In the genomic region with DNA sequence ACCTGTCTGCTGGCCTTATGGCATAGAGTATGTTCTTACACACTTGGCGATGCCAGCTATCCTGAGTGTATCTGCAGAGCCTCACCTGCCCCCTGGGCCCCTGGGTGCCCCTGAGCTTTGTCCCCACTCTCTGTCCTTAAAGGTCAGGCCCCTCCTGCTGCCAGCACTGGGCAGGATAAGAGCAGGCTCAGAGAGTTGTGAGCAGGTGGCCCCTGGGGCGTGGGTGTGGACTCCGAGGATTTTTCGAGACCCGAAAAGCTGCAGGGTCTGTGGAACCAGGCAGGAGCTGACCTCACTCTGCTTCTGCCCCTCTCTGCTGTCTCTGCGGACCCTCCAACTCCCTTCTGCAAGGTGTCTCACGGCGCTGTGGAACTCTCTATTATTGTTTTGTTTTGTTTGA, we compare ENCODE assay signal across 26 cellular contexts. TPM values are rescaled to one million over a fixed set of nuclear protein-coding genes. Genes with fewer than 3 reads are reported as not detected.
DNase-seq lines count a peak whose midpoint lies in the region; ATAC-seq, FAIRE-seq and TF ChIP-seq lines count a peak whose summit lies in the region.
"Had no signal": no experiment of that assay in that cellular context is flagged by ENCODE, and none has a peak within 500 bp of the region (broad histone marks: within the 10 kb centered on the region; RNA-seq: fewer than 3 reads in every experiment).

No MANE protein-coding gene starts in this region.

- FAIRE-seq in kidney (lab: Jason Lieb, UNC) = no peak
- FAIRE-seq: G401.6, small intestine had no signal

- H3K36me3 ChIP-seq in adrenal gland (replicated peaks in 1 of 2) (no peaks in the 10 kb centered on the region), kidney (ENCODE audit: control insufficient read depth in 1 of 2, insufficient read depth in 2 of 2, low read length in 2 of 2) (peaks cover 0 to 5% of the 10 kb centered on the region in 2 donors)
- H3K36me3 ChIP-seq: gastrocnemius medialis, uterus had no signal

- H3K9ac ChIP-seq in kidney (ENCODE audit: low read length in 2 of 2) = no peak overlapping the region

- H3K27ac ChIP-seq in adrenal gland (peak overlapping the region in 3 of 5 donors; percentile 96 to 98 (median 98)), kidney (ENCODE audit: low read depth in 2 of 2, low read length in 2 of 2) (peak overlapping the region in 1 of 2 donors; percentile 67)
- H3K27ac ChIP-seq: SK-N-MC, uterus had no signal

- intact Hi-C loops in activated CD8-positive, alpha-beta T cell treated with anti-CD3 and anti-CD28 coated beads for 36 hours (cut with micrococcal nuclease) = no loop called here
- intact Hi-C loops in adrenal gland (cut with DNase I) = no loop called here
- intact Hi-C loops in kidney (cut with DNase I) = no loop called here

- 92 to 99% (median 95%) methylated on average over 4 to 8 of the region's 8 CpGs for WGBS in adrenal gland, 4 donors

- peaks cover 16% of the 10 kb centered on the region for H3K4me1 Mint-ChIP-seq in activated CD8-positive, alpha-beta T cell treated with anti-CD3 and anti-CD28 coated beads for 36 hours (ENCODE audit: low read depth)
- H3K4me1 Mint-ChIP-seq in activated CD8-positive, alpha-beta T cell treated with anti-CD3 and anti-CD28 coated beads, Interleukin-2, amount 10 ng/mL, durations not matched to agents 7 days and 5 days (ENCODE audit: low read depth) = peaks cover under 1% of the 10 kb centered on the region
- H3K4me1 Mint-ChIP-seq in progenitor cell of endocrine pancreas (ENCODE audit: low read depth) (peaks cover 20% of the 10 kb centered on the region), mesothelial cell of epicardium (peaks cover 6% of the 10 kb centered on the region)
- H3K4me1 Mint-ChIP-seq: activated CD8-positive, alpha-beta memory T cell treated with anti-CD3 and anti-CD28 coated beads, Interleukin-2, amount 10 ng/mL, durations not matched to agents 7 days and 5 days; CD14-positive monocyte had no signal

- H3K27ac Mint-ChIP-seq in activated CD8-positive, alpha-beta T cell treated with anti-CD3 and anti-CD28 coated beads for 36 hours = peak overlapping the region; percentile 34
- H3K27ac Mint-ChIP-seq in activated CD8-positive, alpha-beta T cell treated with anti-CD3 and anti-CD28 coated beads, Interleukin-2, amount 10 ng/mL, durations not matched to agents 7 days and 5 days = no peak overlapping the region
- H3K27ac Mint-ChIP-seq in progenitor cell of endocrine pancreas (peak overlapping the region; percentile 49), mesothelial cell of epicardium (no peak overlapping the region)
- H3K27ac Mint-ChIP-seq: activated CD8-positive, alpha-beta memory T cell treated with anti-CD3 and anti-CD28 coated beads, Interleukin-2, amount 10 ng/mL, durations not matched to agents 7 days and 5 days; T-helper 1 cell treated with Interleukin-12 subunit alpha and Interleukin-12 subunit beta and Interleukin-4 antibody, amounts not matched to agents 30 μg/mL and 1 μg/mL, for 36 hours had no signal

- peaks cover 28 to 34% of the 10 kb centered on the region in 2 donors for H3K4me1 ChIP-seq in adrenal gland (replicated peaks in 1 of 2)
- peaks cover 59 to 64% of the 10 kb centered on the region in 2 donors for H3K4me1 ChIP-seq in kidney (ENCODE audit: control insufficient read depth in 1 of 2, insufficient read depth in 1 of 2, low read depth in 1 of 2, low read length in 2 of 2)
- H3K4me1 ChIP-seq: uterus had no signal

- POLR2A ChIA-PET in activated CD8-positive, alpha-beta T cell treated with anti-CD3 and anti-CD28 coated beads for 36 hours (lab: Charles Lee) = interaction anchor here (0.8 to 1.0 kb wide), 2 partner anchors 31 to 131 kb away, joined by 3 read pairs; no protein-coding TSS in a partner anchor
- POLR2A ChIA-PET in activated CD8-positive, alpha-beta T cell treated with anti-CD3 and anti-CD28 coated beads, Interleukin-2, amount 10 ng/mL, durations not matched to agents 7 days and 5 days (lab: Charles Lee) = no interaction called here

- CTCF ChIA-PET in activated CD8-positive, alpha-beta T cell treated with anti-CD3 and anti-CD28 coated beads for 36 hours (lab: Charles Lee) = interaction anchor here (1.4 to 2.2 kb wide), 2 partner anchors 50 to 109 kb away, joined by 4 to 17 read pairs; no protein-coding TSS in a partner anchor
- CTCF ChIA-PET in activated CD8-positive, alpha-beta T cell treated with anti-CD3 and anti-CD28 coated beads, Interleukin-2, amount 10 ng/mL, durations not matched to agents 7 days and 5 days (lab: Charles Lee) = interaction anchor here (0.8 kb wide), 1 partner anchor 21 kb away, joined by 3 read pairs; no protein-coding TSS in a partner anchor

- H3K4me3 ChIP-seq in adrenal gland (no peak overlapping the region), kidney (ENCODE audit: low read length in 2 of 2) (no peak overlapping the region)
- H3K4me3 ChIP-seq: gastrocnemius medialis, SK-N-MC, uterus had no signal

- no peak for DNase-seq in activated CD8-positive, alpha-beta T cell treated with anti-CD3 and anti-CD28 coated beads for 36 hours
- DNase-seq in activated CD8-positive, alpha-beta T cell treated with anti-CD3 and anti-CD28 coated beads, Interleukin-2, amount 10 ng/mL, durations not matched to agents 7 days and 5 days = no peak
- DNase-seq in adrenal gland (peak in 3 of 7 donors; percentile 8 to 21 (median 17)), kidney (peak; percentile 66), progenitor cell of endocrine pancreas (ENCODE audit: low spot score, unreplicated experiment) (no peak), mesothelial cell of epicardium (ENCODE audit: low spot score in 2 of 2, unreplicated experiment in 2 of 2) (no peak)
- no peak for DNase-seq in central memory CD4-positive, alpha-beta T cell
- DNase-seq: activated CD4-positive, alpha-beta T cell treated with anti-CD3 and anti-CD28 coated beads, Interleukin-2, amount 50 U/mL, for 1 hour; activated CD4-positive, CD25-positive, alpha-beta regulatory T cell; activated CD8-positive, alpha-beta memory T cell treated with anti-CD3 and anti-CD28 coated beads, Interleukin-2, amount 10 ng/mL, durations not matched to agents 7 days and 5 days; activated gamma-delta T cell treated with Interleukin-2 at 50 U/mL for 16 hours; activated T-cell treated with anti-CD3 and anti-CD28 coated beads, Interleukin-2, amount 50 U/mL, for 48 hours; DMS79; gastrocnemius medialis; hippocampal formation; NCI-H1417 treated with DMSO at 0.1 percent for 48 hours; NCI-H446; small intestine; stimulated activated naive CD8-positive, alpha-beta T cell treated with anti-CD3 and anti-CD28 coated beads, Interleukin-15, Interleukin-2, amounts not matched to agents 100 U/mL and 50 U/mL, for 24 hours; uterus had no signal

- H3K9me3 Mint-ChIP-seq in activated CD8-positive, alpha-beta T cell treated with anti-CD3 and anti-CD28 coated beads for 36 hours = no peaks in the 10 kb centered on the region
- no peaks in the 10 kb centered on the region for H3K9me3 Mint-ChIP-seq in activated CD8-positive, alpha-beta T cell treated with anti-CD3 and anti-CD28 coated beads, Interleukin-2, amount 10 ng/mL, durations not matched to agents 7 days and 5 days (ENCODE audit: insufficient read depth)
- no peaks in the 10 kb centered on the region for H3K9me3 Mint-ChIP-seq in progenitor cell of endocrine pancreas (ENCODE audit: low read depth)
- H3K9me3 Mint-ChIP-seq in mesothelial cell of epicardium = no peaks in the 10 kb centered on the region
- H3K9me3 Mint-ChIP-seq: T-helper 1 cell treated with Interleukin-12 subunit alpha and Interleukin-12 subunit beta and Interleukin-4 antibody, amounts not matched to agents 30 μg/mL and 1 μg/mL, for 36 hours had no signal

- H3K27me3 ChIP-seq in adrenal gland = no peaks in the 10 kb centered on the region
- H3K27me3 ChIP-seq: gastrocnemius medialis, uterus had no signal

- H3K9me3 ChIP-seq in adrenal gland (replicated peaks in 1 of 3) (no peaks in the 10 kb centered on the region), kidney (ENCODE audit: control insufficient read depth in 1 of 2, low read length in 2 of 2) (no peaks in the 10 kb centered on the region)
- H3K9me3 ChIP-seq: gastrocnemius medialis, uterus had no signal

- TF ChIP-seq POLR2A in adrenal gland (IDR thresholded peaks at IDR 0.05) = no peak

- no peak overlapping the region for H3K4me3 Mint-ChIP-seq in activated CD8-positive, alpha-beta T cell treated with anti-CD3 and anti-CD28 coated beads for 36 hours
- no peak overlapping the region for H3K4me3 Mint-ChIP-seq in activated CD8-positive, alpha-beta T cell treated with anti-CD3 and anti-CD28 coated beads, Interleukin-2, amount 10 ng/mL, durations not matched to agents 7 days and 5 days
- H3K4me3 Mint-ChIP-seq in progenitor cell of endocrine pancreas (ENCODE audit: low read depth) (no peak overlapping the region), mesothelial cell of epicardium (no peak overlapping the region)
- H3K4me3 Mint-ChIP-seq: activated CD8-positive, alpha-beta memory T cell treated with anti-CD3 and anti-CD28 coated beads, Interleukin-2, amount 10 ng/mL, durations not matched to agents 7 days and 5 days; CD14-positive monocyte; T-helper 1 cell treated with Interleukin-12 subunit alpha and Interleukin-12 subunit beta and Interleukin-4 antibody, amounts not matched to agents 30 μg/mL and 1 μg/mL, for 36 hours had no signal

- no peaks in the 10 kb centered on the region for H3K36me3 Mint-ChIP-seq in activated CD8-positive, alpha-beta T cell treated with anti-CD3 and anti-CD28 coated beads for 36 hours (ENCODE audit: low read depth)
- no peaks in the 10 kb centered on the region for H3K36me3 Mint-ChIP-seq in activated CD8-positive, alpha-beta T cell treated with anti-CD3 and anti-CD28 coated beads, Interleukin-2, amount 10 ng/mL, durations not matched to agents 7 days and 5 days (ENCODE audit: low read depth)
- H3K36me3 Mint-ChIP-seq in progenitor cell of endocrine pancreas (ENCODE audit: insufficient read depth) = no peaks in the 10 kb centered on the region
- no peaks in the 10 kb centered on the region for H3K36me3 Mint-ChIP-seq in mesothelial cell of epicardium
- H3K36me3 Mint-ChIP-seq: activated CD8-positive, alpha-beta memory T cell treated with anti-CD3 and anti-CD28 coated beads, Interleukin-2, amount 10 ng/mL, durations not matched to agents 7 days and 5 days had no signal

- ATAC-seq in activated CD8-positive, alpha-beta T cell treated with anti-CD3 and anti-CD28 coated beads for 36 hours = no peak
- no peak for ATAC-seq in activated CD8-positive, alpha-beta T cell treated with anti-CD3 and anti-CD28 coated beads, Interleukin-2, amount 10 ng/mL, durations not matched to agents 7 days and 5 days
- no peak for ATAC-seq in HG03139 (IDR thresholded peaks at IDR 0.05; ENCODE audit: unreplicated experiment)
- ATAC-seq: activated CD8-positive, alpha-beta memory T cell treated with anti-CD3 and anti-CD28 coated beads, Interleukin-2, amount 10 ng/mL, durations not matched to agents 7 days and 5 days; gastrocnemius medialis; left lobe of liver; stimulated activated naive CD8-positive, alpha-beta T cell treated with anti-CD3 and anti-CD28 coated beads, Interleukin-15, Interleukin-2, amounts not matched to agents 100 U/mL and 50 U/mL, for 24 hours had no signal

- TF ChIP-seq CTCF in activated CD8-positive, alpha-beta T cell treated with anti-CD3 and anti-CD28 coated beads for 36 hours (IDR thresholded peaks at IDR 0.05) = no peak
- TF ChIP-seq CTCF in adrenal gland (IDR thresholded peaks at IDR 0.05) = no peak
- no peak for TF ChIP-seq CTCF in kidney (IDR thresholded peaks at IDR 0.05; ENCODE audit: borderline replicate concordance, extremely low read depth, insufficient read depth)
- TF ChIP-seq CTCF in progenitor cell of endocrine pancreas (IDR thresholded peaks at IDR 0.05; ENCODE audit: unreplicated experiment) = no peak
- TF ChIP-seq CTCF in mesothelial cell of epicardium (IDR thresholded peaks at IDR 0.05; ENCODE audit: unreplicated experiment) = no peak

- H3K27me3 Mint-ChIP-seq in activated CD8-positive, alpha-beta T cell treated with anti-CD3 and anti-CD28 coated beads for 36 hours = no peaks in the 10 kb centered on the region
- H3K27me3 Mint-ChIP-seq in activated CD8-positive, alpha-beta T cell treated with anti-CD3 and anti-CD28 coated beads, Interleukin-2, amount 10 ng/mL, durations not matched to agents 7 days and 5 days (ENCODE audit: low read depth) = no peaks in the 10 kb centered on the region
- H3K27me3 Mint-ChIP-seq in progenitor cell of endocrine pancreas (no peaks in the 10 kb centered on the region), mesothelial cell of epicardium (ENCODE audit: low read depth) (no peaks in the 10 kb centered on the region)
- H3K27me3 Mint-ChIP-seq: activated CD8-positive, alpha-beta memory T cell treated with anti-CD3 and anti-CD28 coated beads, Interleukin-2, amount 10 ng/mL, durations not matched to agents 7 days and 5 days had no signal

RNA-seq across cellular contexts. Expression of gene HIP1R, which starts 8.2 kb away (rescaled TPM):
- 10 to 100 TPM; 22.8 to 22.9 TPM for total RNA-seq in activated CD8-positive, alpha-beta T cell treated with anti-CD3 and anti-CD28 coated beads for 36 hours
- total RNA-seq in activated CD8-positive, alpha-beta T cell treated with anti-CD3 and anti-CD28 coated beads, Interleukin-2, amount 10 ng/mL, durations not matched to agents 7 days and 5 days = 10 to 100 TPM; 36.2 to 37.4 TPM
- total RNA-seq in adrenal gland = 100 to 1,000 TPM in 1 of 8 donors, 10 to 100 TPM in 7; 32.2 to 107 (median 41.3) TPM
- 10 to 100 TPM; 21.6 to 70.9 (median 57.5) TPM for polyA plus RNA-seq in adrenal gland
- 87.8 TPM for total RNA-seq in kidney
- 39.4 TPM for polyA plus RNA-seq in kidney (ENCODE audit: insufficient read depth, low read depth, low replicate concordance)
- total RNA-seq in progenitor cell of endocrine pancreas = 61.1 and 68.8 TPM in 2 replicates
- total RNA-seq in mesothelial cell of epicardium = 37.6 to 44.2 TPM (median 40.9 TPM) in 3 replicates

RNA-seq across cellular contexts. Expression of gene VPS37B, which starts 52.5 kb away (rescaled TPM):
- total RNA-seq in activated CD8-positive, alpha-beta T cell treated with anti-CD3 and anti-CD28 coated beads for 36 hours = 10 to 100 TPM; 17.8 to 18.4 TPM
- total RNA-seq in activated CD8-positive, alpha-beta T cell treated with anti-CD3 and anti-CD28 coated beads, Interleukin-2, amount 10 ng/mL, durations not matched to agents 7 days and 5 days = 10 to 100 TPM; 24.9 to 26.5 TPM
- total RNA-seq in adrenal gland = 10 to 100 TPM; 21.8 to 46.1 (median 30.7) TPM
- 10 to 100 TPM; 11.0 to 52.4 (median 25.7) TPM for polyA plus RNA-seq in adrenal gland
- 47.8 TPM for total RNA-seq in kidney
- polyA plus RNA-seq in kidney (ENCODE audit: insufficient read depth, low read depth, low replicate concordance) = 21.4 TPM
- 22.9 and 24.2 TPM in 2 replicates for total RNA-seq in progenitor cell of endocrine pancreas
- total RNA-seq in mesothelial cell of epicardium = 28.1 to 29.1 TPM (median 29.0 TPM) in 3 replicates

Comparison
In these comparisons a context has a peak if more than half of its experiments do, and no peak if none do; other contexts are left out.
1. H3K27ac Mint-ChIP-seq: peak in activated CD8-positive, alpha-beta T cell treated with anti-CD3 and anti-CD28 coated beads for 36 hours (single experiment) and progenitor cell of endocrine pancreas (single experiment); none in activated CD8-positive, alpha-beta T cell treated with anti-CD3 and anti-CD28 coated beads, Interleukin-2, amount 10 ng/mL, durations not matched to agents 7 days and 5 days (single experiment) and mesothelial cell of epicardium (single experiment).